Comparison of ENCODE assay signal across 18 cellular contexts in the genomic region with DNA sequence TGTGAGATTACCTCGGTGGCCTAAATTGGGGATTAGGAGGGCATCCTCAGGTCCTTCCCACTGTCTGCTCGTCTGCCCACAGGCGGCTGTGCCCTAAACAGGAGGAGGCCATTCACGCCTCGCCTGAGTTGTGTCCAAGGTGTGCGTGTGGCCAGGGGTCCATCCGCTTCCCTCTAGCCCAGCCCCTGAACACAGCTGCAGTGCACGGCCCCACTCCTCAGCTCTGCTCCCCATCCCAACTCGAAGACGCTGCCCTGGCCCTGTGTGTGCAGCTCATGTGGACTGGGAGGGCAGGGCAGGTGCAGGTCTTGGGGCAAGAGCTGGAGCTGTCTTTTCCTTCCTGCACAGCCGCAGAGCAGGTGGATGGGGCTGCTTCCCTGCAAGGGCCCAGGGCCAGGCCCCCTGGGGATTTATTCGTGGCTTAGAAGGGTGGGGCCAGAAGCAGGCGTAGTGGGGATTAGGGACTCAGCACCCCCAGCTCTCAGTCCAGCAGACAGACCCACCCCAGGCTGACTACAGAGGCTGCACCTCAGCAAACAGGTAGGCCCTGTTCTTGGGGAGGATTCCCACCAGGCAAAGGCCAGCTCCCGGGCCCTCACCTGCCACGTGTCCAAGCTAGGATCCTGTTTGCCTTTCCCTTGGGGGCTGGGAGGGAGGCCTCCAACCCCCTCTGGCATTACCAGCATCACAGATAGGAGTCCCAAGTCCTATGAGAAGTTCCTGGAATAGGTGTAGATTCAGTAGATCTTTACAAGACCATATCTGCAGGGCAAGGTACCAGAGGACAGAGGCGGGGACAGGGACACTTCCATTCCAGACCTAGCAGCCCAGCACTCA. TPM values are rescaled to one million over a fixed set of nuclear protein-coding genes. Genes with fewer than 3 reads are reported as not detected.
DNase-seq lines count a peak whose midpoint lies in the region; ATAC-seq, FAIRE-seq and TF ChIP-seq lines count a peak whose summit lies in the region.
"Had no signal": no experiment of that assay in that cellular context is flagged by ENCODE, and none has a peak within 500 bp of the region (broad histone marks: within the 10 kb centered on the region; RNA-seq: fewer than 3 reads in every experiment).

No MANE protein-coding gene starts in this region.

- no TSS peak for BruUV-seq in K562 (replicated peaks; lab: Mats Ljungman, UMichigan)

- H3K9ac ChIP-seq in K562 (ENCODE audit: insufficient read depth in 1 of 2, low read depth in 2 of 2, low read length in 2 of 2) = peak overlapping the region; percentile 37 to 86

- peaks cover 68% of the 10 kb centered on the region for H4K20me1 ChIP-seq in K562 (replicated peaks; ENCODE audit: control insufficient read depth, insufficient read depth, low read length)

- TF ChIP-seq CTCF in K562 (IDR thresholded peaks at IDR 0.05 in 2 of 3, conservative IDR thresholded peaks at IDR 0.05 in 1 of 3; ENCODE audit: insufficient read depth in 2 of 3, low read depth in 1 of 3, low read length in 3 of 3) = no peak

- no peaks in the 10 kb centered on the region for H3K27me3 ChIP-seq in K562 (ENCODE audit: control insufficient read depth in 2 of 2, insufficient read depth in 2 of 2, low read length in 2 of 2)
- H3K27me3 ChIP-seq: neutrophil, spleen, thyroid gland had no signal

- POLR2A ChIA-PET in K562 (lab: Yijun Ruan, JAX) = interaction anchor here (0.6 to 6.0 kb wide), 11 partner anchors 7 to 315 kb away, joined by 3 to 47 read pairs (median 3); partner anchors contain the start of gene IBA57

- H3K27ac ChIP-seq in K562 (ENCODE audit: extremely low read depth, low read depth, low read length) = peak overlapping the region; percentile 58; the same call in 1 of the 3 replicates
- H3K27ac ChIP-seq: neutrophil, thyroid gland had no signal

- no peak for DNase-seq in activated CD4-positive, alpha-beta T cell treated with anti-CD3 and anti-CD28 coated beads, Interleukin-2, amount 10 ng/mL, durations not matched to agents 24 days and 14 days
- no peak for DNase-seq in activated CD4-positive, alpha-beta T cell treated with anti-CD3 and anti-CD28 coated beads for 1 hour
- peak; percentile 10 for DNase-seq in HuH-7 (ENCODE audit: low spot score)
- peak; percentile 56 to 65 (median 62) for DNase-seq in K562 (ENCODE audit: extremely low read depth in 1 of 4, low spot score in 3 of 4)
- DNase-seq in posterior vena cava (ENCODE audit: low spot score) = peak; percentile 68
- DNase-seq in UCSD-AML1 (lab: John Stamatoyannopoulos, UW; ENCODE audit: unreplicated experiment) = no peak
- DNase-seq: activated CD4-positive, alpha-beta T cell treated with anti-CD3 and anti-CD28 coated beads, Interleukin-2, amount 50 U/mL, for 4 hours; activated naive CD4-positive, alpha-beta T cell treated with anti-CD3 and anti-CD28 coated beads for 36 hours; NCI-H1048; PC-3; spleen; thyroid gland had no signal

- H3K4me2 ChIP-seq in K562 (ENCODE audit: insufficient read depth, low read length) = peak overlapping the region; percentile 74

- H3K4me3 ChIP-seq in K562 = no peak overlapping the region
- H3K4me3 ChIP-seq: spleen, thyroid gland had no signal

- TF ChIP-seq RAD21 in K562 (CRISPR knock-in tag; conservative IDR thresholded peaks at IDR 0.05 in 1 of 2, IDR thresholded peaks at IDR 0.05 in 1 of 2) = no peak

- peaks cover 25% of the 10 kb centered on the region for H3K36me3 Mint-ChIP-seq in activated CD4-positive, alpha-beta T cell treated with anti-CD3 and anti-CD28 coated beads, Interleukin-2, amount 10 ng/mL, durations not matched to agents 24 days and 14 days (ENCODE audit: low read depth)

- H3K79me2 ChIP-seq in K562 (ENCODE audit: control insufficient read depth, insufficient read depth, low read length) = peaks cover 90% of the 10 kb centered on the region

- H3K36me3 ChIP-seq in K562 (ENCODE audit: control insufficient read depth, insufficient read depth, low read length) = peaks cover 60% of the 10 kb centered on the region; the same call in 2 of the 3 replicates

- peak overlapping the region; percentile 69 for H3K27ac Mint-ChIP-seq in activated CD4-positive, alpha-beta T cell treated with anti-CD3 and anti-CD28 coated beads, Interleukin-2, amount 10 ng/mL, durations not matched to agents 24 days and 14 days
- H3K27ac Mint-ChIP-seq: activated naive CD4-positive, alpha-beta T cell treated with anti-CD3 and anti-CD28 coated beads for 36 hours had no signal

- intact Hi-C loops in activated CD4-positive, alpha-beta T cell treated with anti-CD3 and anti-CD28 coated beads, Interleukin-2, amount 10 ng/mL, durations not matched to agents 24 days and 14 days (cut with micrococcal nuclease) = loop anchor here (5.0 kb wide), 1 partner anchor 263 kb away; the partner anchor contains the start of gene TRIM11
- intact Hi-C loops in K562 (cut with micrococcal nuclease) (loop anchor here (1.0 kb wide), 1 partner anchor 20 kb away; no protein-coding TSS in a partner anchor), posterior vena cava (cut with DNase I) (no loop called here)

- FAIRE-seq in K562 (lab: Jason Lieb, UNC) = peak; percentile 70
- FAIRE-seq: A204.1, colon had no signal

- H3K4me1 Mint-ChIP-seq in activated CD4-positive, alpha-beta T cell treated with anti-CD3 and anti-CD28 coated beads, Interleukin-2, amount 10 ng/mL, durations not matched to agents 24 days and 14 days = peaks cover 26% of the 10 kb centered on the region

- H3K4me1 ChIP-seq in K562 (replicated peaks in 1 of 2; ENCODE audit: control insufficient read depth in 2 of 2, insufficient read depth in 2 of 2, low read length in 2 of 2) = peaks cover 62 to 93% of the 10 kb centered on the region in 2 experiments

- H3K9me1 ChIP-seq in K562 (ENCODE audit: control insufficient read depth, insufficient read depth, low read length) = peaks cover 24% of the 10 kb centered on the region

- in situ Hi-C loops in K562 (cut with MboI) = no loop called here

- no peak for TF ChIP-seq EP300 in K562 (IDR thresholded peaks at IDR 0.05; ENCODE audit: low read length)

- H3K9me3 ChIP-seq in K562 (replicated peaks; ENCODE audit: control insufficient read depth, insufficient read depth, low read depth, low read length) = no peaks in the 10 kb centered on the region
- H3K9me3 ChIP-seq: neutrophil, spleen, thyroid gland had no signal

- no peak overlapping the region for H3K4me3 Mint-ChIP-seq in activated CD4-positive, alpha-beta T cell treated with anti-CD3 and anti-CD28 coated beads, Interleukin-2, amount 10 ng/mL, durations not matched to agents 24 days and 14 days

- no peak overlapping the region for H2AFZ ChIP-seq in K562 (ENCODE audit: low read depth, low read length)

- WGBS in K562 (ENCODE audit: insufficient coverage, low coverage, missing lambda C conversion rate) = 55% methylated on average over 16 of the region's 16 CpGs

- TF ChIP-seq POLR2A in K562 (conservative IDR thresholded peaks at IDR 0.05) = no peak

- no peaks in the 10 kb centered on the region for H3K9me3 Mint-ChIP-seq in activated CD4-positive, alpha-beta T cell treated with anti-CD3 and anti-CD28 coated beads, Interleukin-2, amount 10 ng/mL, durations not matched to agents 24 days and 14 days
- H3K9me3 Mint-ChIP-seq: activated naive CD4-positive, alpha-beta T cell treated with anti-CD3 and anti-CD28 coated beads for 36 hours; T-cell had no signal

- H3K27me3 Mint-ChIP-seq in activated CD4-positive, alpha-beta T cell treated with anti-CD3 and anti-CD28 coated beads, Interleukin-2, amount 10 ng/mL, durations not matched to agents 24 days and 14 days = peaks cover 6% of the 10 kb centered on the region
- H3K27me3 Mint-ChIP-seq: T-cell had no signal

- CTCF ChIA-PET in K562 (lab: Yijun Ruan, JAX; ENCODE audit: low intra/inter-chr PET ratio) = no interaction called here

- ATAC-seq in K562 (no peak), HG03520 (IDR thresholded peaks at IDR 0.05; ENCODE audit: unreplicated experiment) (no peak), HG03460 (IDR thresholded peaks at IDR 0.05; ENCODE audit: unreplicated experiment) (no peak)
- ATAC-seq: PC-3, T-cell had no signal

RNA-seq across cellular contexts. Expression of gene GUK1, which starts 4.4 kb away (rescaled TPM):
- 211 and 222 TPM in 2 replicates for total RNA-seq in activated CD4-positive, alpha-beta T cell treated with anti-CD3 and anti-CD28 coated beads, Interleukin-2, amount 10 ng/mL, durations not matched to agents 24 days and 14 days
- 206 and 587 TPM in 2 replicates for total RNA-seq in K562 (2011; cell fraction: chromatin; rRNA removed; ENCODE audit: low replicate concordance)
- 479 and 565 TPM in 2 replicates for total RNA-seq in K562 (2011; cell fraction: nucleolus; rRNA removed)
- total RNA-seq in K562 (2011; cell fraction: nucleoplasm; rRNA removed) = 351 and 369 TPM in 2 replicates
- total RNA-seq in K562 (2014; rRNA removed) (331 and 360 TPM in 2 replicates), K562 (2014; rRNA removed; fragmentation: Illumina TruSeq; extraction: Trizol) (31.6 and 42.7 TPM in 2 replicates), K562 (2015; rRNA removed; fragmentation: Illumina TruSeq; extraction: Trizol) (129 and 132 TPM in 2 replicates), K562 (2021) (228 and 233 TPM in 2 replicates), posterior vena cava (100 to 1,000 TPM; 220 to 234 TPM)
- polyA plus RNA-seq in K562 (2011; rRNA removed) (192 and 244 TPM in 2 replicates), K562 (2014; fragmentation: Illumina TruSeq; extraction: Trizol) (44.3 and 143 TPM in 2 replicates), K562 (2014; fragmentation: Nextera tagmentation; extraction: Ambion mirVana) (10 to 100 TPM in 1 of 2 experiments, 1 to 10 TPM in 1; 7.0 to 18.1 TPM), K562 (2014; rRNA removed) (285 and 338 TPM in 2 replicates)
- 357 and 647 TPM in 2 replicates for polyA plus RNA-seq in K562 (2011; cell fraction: cytosol; rRNA removed)
- polyA plus RNA-seq in K562 (2011; cell fraction: nucleus; rRNA removed) = 690 and 902 TPM in 2 replicates
- polyA plus RNA-seq in K562 (2012) = 198 and 243 TPM in 2 replicates
- 38.4 and 72.5 TPM in 2 replicates for polyA minus RNA-seq in K562 (2011; rRNA and poly(A)+ RNA removed)
- 79.7 and 95.8 TPM in 2 replicates for polyA minus RNA-seq in K562 (2011; cell fraction: cytosol; rRNA and poly(A)+ RNA removed)
- 159 and 171 TPM in 2 replicates for polyA minus RNA-seq in K562 (2011; cell fraction: nucleus; rRNA and poly(A)+ RNA removed)

RNA-seq across cellular contexts. Expression of gene GJC2, which starts 5.3 kb away (rescaled TPM):
- total RNA-seq in activated CD4-positive, alpha-beta T cell treated with anti-CD3 and anti-CD28 coated beads, Interleukin-2, amount 10 ng/mL, durations not matched to agents 24 days and 14 days = 0.69 and 0.96 TPM in 2 replicates
- total RNA-seq in K562 (2011; cell fraction: chromatin; rRNA removed; ENCODE audit: low replicate concordance) = 0.53 and 1.4 TPM in 2 replicates
- 1.2 and 2.2 TPM in 2 replicates for total RNA-seq in K562 (2011; cell fraction: nucleolus; rRNA removed)
- total RNA-seq in K562 (2011; cell fraction: nucleoplasm; rRNA removed) = 0.59 and 0.69 TPM in 2 replicates
- 0.32 and 0.86 TPM in 2 replicates for total RNA-seq in K562 (2014; rRNA removed)
- 0.11 and 0.16 TPM in 2 replicates for total RNA-seq in K562 (2014; rRNA removed; fragmentation: Illumina TruSeq; extraction: Trizol)
- total RNA-seq in K562 (2015; rRNA removed; fragmentation: Illumina TruSeq; extraction: Trizol) = 0.11 and 0.22 TPM in 2 replicates
- total RNA-seq in K562 (2021) = 0.62 and 0.69 TPM in 2 replicates
- polyA plus RNA-seq in K562 (2011; rRNA removed) = 0.08 and 0.20 TPM in 2 replicates
- 0.10 and 0.61 TPM in 2 replicates for polyA plus RNA-seq in K562 (2011; cell fraction: cytosol; rRNA removed)
- polyA plus RNA-seq in K562 (2011; cell fraction: nucleus; rRNA removed) = 0.29 and 1.1 TPM in 2 replicates
- polyA plus RNA-seq in K562 (2012) = 0.39 and 0.47 TPM in 2 replicates
- polyA plus RNA-seq in K562 (2014; fragmentation: Illumina TruSeq; extraction: Trizol) = 0.06 and 0.12 TPM in 2 replicates
- polyA plus RNA-seq in K562 (2014; fragmentation: Nextera tagmentation; extraction: Ambion mirVana) = not detected
- polyA plus RNA-seq in K562 (2014; rRNA removed) = 0.03 and 0.36 TPM in 2 replicates
- 0.09 and 0.18 TPM in 2 replicates for polyA minus RNA-seq in K562 (2011; rRNA and poly(A)+ RNA removed)
- 0.57 TPM in 1 of 2 replicates, not detected in the other for polyA minus RNA-seq in K562 (2011; cell fraction: cytosol; rRNA and poly(A)+ RNA removed)
- 0.40 and 0.44 TPM in 2 replicates for polyA minus RNA-seq in K562 (2011; cell fraction: nucleus; rRNA and poly(A)+ RNA removed)
- total RNA-seq in posterior vena cava = 1 to 10 TPM; 6.9 to 8.2 TPM

RNA-seq across cellular contexts. Expression of gene IBA57, which starts 21.2 kb away (rescaled TPM):
- 10.8 and 11.4 TPM in 2 replicates for total RNA-seq in activated CD4-positive, alpha-beta T cell treated with anti-CD3 and anti-CD28 coated beads, Interleukin-2, amount 10 ng/mL, durations not matched to agents 24 days and 14 days
- total RNA-seq in K562 (2011; cell fraction: chromatin; rRNA removed; ENCODE audit: low replicate concordance) = 6.2 and 10.7 TPM in 2 replicates
- total RNA-seq in K562 (2011; cell fraction: nucleolus; rRNA removed) = 8.3 and 8.9 TPM in 2 replicates
- 6.8 and 8.3 TPM in 2 replicates for total RNA-seq in K562 (2011; cell fraction: nucleoplasm; rRNA removed)
- total RNA-seq in K562 (2014; rRNA removed) (9.0 and 16.8 TPM in 2 replicates), K562 (2014; rRNA removed; fragmentation: Illumina TruSeq; extraction: Trizol) (1.8 and 1.9 TPM in 2 replicates), K562 (2015; rRNA removed; fragmentation: Illumina TruSeq; extraction: Trizol) (2.9 and 4.1 TPM in 2 replicates), K562 (2021) (14.1 and 15.5 TPM in 2 replicates), posterior vena cava (1 to 10 TPM; 7.4 to 7.8 TPM)
- polyA plus RNA-seq in K562 (2011; rRNA removed) (2.7 and 5.6 TPM in 2 replicates), K562 (2014; fragmentation: Illumina TruSeq; extraction: Trizol) (1.9 and 5.9 TPM in 2 replicates), K562 (2014; fragmentation: Nextera tagmentation; extraction: Ambion mirVana) (1 to 10 TPM in 1 of 2 experiments, under 1 TPM in 1; 0.77 to 1.0 TPM), K562 (2014; rRNA removed) (6.9 and 9.0 TPM in 2 replicates)
- 4.2 and 11.4 TPM in 2 replicates for polyA plus RNA-seq in K562 (2011; cell fraction: cytosol; rRNA removed)
- 4.0 and 5.9 TPM in 2 replicates for polyA plus RNA-seq in K562 (2011; cell fraction: nucleus; rRNA removed)
- polyA plus RNA-seq in K562 (2012) = 4.8 and 6.7 TPM in 2 replicates
- polyA minus RNA-seq in K562 (2011; rRNA and poly(A)+ RNA removed) = 1.9 and 2.1 TPM in 2 replicates
- polyA minus RNA-seq in K562 (2011; cell fraction: cytosol; rRNA and poly(A)+ RNA removed) = 7.1 and 8.0 TPM in 2 replicates
- 3.4 and 3.7 TPM in 2 replicates for polyA minus RNA-seq in K562 (2011; cell fraction: nucleus; rRNA and poly(A)+ RNA removed)

RNA-seq across cellular contexts. Expression of gene MRPL55, which starts 35.3 kb away (rescaled TPM):
- total RNA-seq in activated CD4-positive, alpha-beta T cell treated with anti-CD3 and anti-CD28 coated beads, Interleukin-2, amount 10 ng/mL, durations not matched to agents 24 days and 14 days = 55.2 and 62.2 TPM in 2 replicates
- total RNA-seq in K562 (2011; cell fraction: chromatin; rRNA removed; ENCODE audit: low replicate concordance) = 49.1 and 124 TPM in 2 replicates
- total RNA-seq in K562 (2011; cell fraction: nucleolus; rRNA removed) = 125 and 127 TPM in 2 replicates
- total RNA-seq in K562 (2011; cell fraction: nucleoplasm; rRNA removed) = 91.0 and 99.2 TPM in 2 replicates
- total RNA-seq in K562 (2014; rRNA removed) = 228 and 230 TPM in 2 replicates
- total RNA-seq in K562 (2014; rRNA removed; fragmentation: Illumina TruSeq; extraction: Trizol) = 26.7 and 47.2 TPM in 2 replicates
- total RNA-seq in K562 (2015; rRNA removed; fragmentation: Illumina TruSeq; extraction: Trizol) = 83.8 and 90.1 TPM in 2 replicates
- 112 and 120 TPM in 2 replicates for total RNA-seq in K562 (2021)
- 65.9 and 115 TPM in 2 replicates for polyA plus RNA-seq in K562 (2011; rRNA removed)
- polyA plus RNA-seq in K562 (2011; cell fraction: cytosol; rRNA removed) = 142 and 334 TPM in 2 replicates
- 277 and 406 TPM in 2 replicates for polyA plus RNA-seq in K562 (2011; cell fraction: nucleus; rRNA removed)
- 90.3 and 111 TPM in 2 replicates for polyA plus RNA-seq in K562 (2012)
- polyA plus RNA-seq in K562 (2014; fragmentation: Illumina TruSeq; extraction: Trizol) = 81.0 and 93.0 TPM in 2 replicates
- 10 to 100 TPM; 34.9 to 77.0 TPM for polyA plus RNA-seq in K562 (2014; fragmentation: Nextera tagmentation; extraction: Ambion mirVana)
- polyA plus RNA-seq in K562 (2014; rRNA removed) = 154 and 166 TPM in 2 replicates
- polyA minus RNA-seq in K562 (2011; rRNA and poly(A)+ RNA removed) = 25.6 and 46.0 TPM in 2 replicates
- 61.9 and 66.6 TPM in 2 replicates for polyA minus RNA-seq in K562 (2011; cell fraction: cytosol; rRNA and poly(A)+ RNA removed)
- 48.2 and 76.1 TPM in 2 replicates for polyA minus RNA-seq in K562 (2011; cell fraction: nucleus; rRNA and poly(A)+ RNA removed)
- 10 to 100 TPM; 30.0 to 30.9 TPM for total RNA-seq in posterior vena cava

RNA-seq across cellular contexts. Expression of gene C1orf35, which starts 41.3 kb away (rescaled TPM):
- 27.5 and 33.0 TPM in 2 replicates for total RNA-seq in activated CD4-positive, alpha-beta T cell treated with anti-CD3 and anti-CD28 coated beads, Interleukin-2, amount 10 ng/mL, durations not matched to agents 24 days and 14 days
- 16.4 and 31.0 TPM in 2 replicates for total RNA-seq in K562 (2011; cell fraction: chromatin; rRNA removed; ENCODE audit: low replicate concordance)
- total RNA-seq in K562 (2011; cell fraction: nucleolus; rRNA removed) = 27.0 and 28.6 TPM in 2 replicates
- 20.4 and 20.5 TPM in 2 replicates for total RNA-seq in K562 (2011; cell fraction: nucleoplasm; rRNA removed)
- 42.2 and 50.8 TPM in 2 replicates for total RNA-seq in K562 (2014; rRNA removed)
- total RNA-seq in K562 (2014; rRNA removed; fragmentation: Illumina TruSeq; extraction: Trizol) = 4.9 and 8.3 TPM in 2 replicates
- 18.9 and 23.2 TPM in 2 replicates for total RNA-seq in K562 (2015; rRNA removed; fragmentation: Illumina TruSeq; extraction: Trizol)
- 38.2 and 41.8 TPM in 2 replicates for total RNA-seq in K562 (2021)
- polyA plus RNA-seq in K562 (2011; rRNA removed) = 10.8 and 15.6 TPM in 2 replicates
- 12.7 and 22.3 TPM in 2 replicates for polyA plus RNA-seq in K562 (2011; cell fraction: cytosol; rRNA removed)
- polyA plus RNA-seq in K562 (2011; cell fraction: nucleus; rRNA removed) = 44.7 and 65.7 TPM in 2 replicates
- 28.9 and 30.6 TPM in 2 replicates for polyA plus RNA-seq in K562 (2012)
- 12.5 and 20.9 TPM in 2 replicates for polyA plus RNA-seq in K562 (2014; fragmentation: Illumina TruSeq; extraction: Trizol)
- 1 to 10 TPM; 3.2 to 3.8 TPM for polyA plus RNA-seq in K562 (2014; fragmentation: Nextera tagmentation; extraction: Ambion mirVana)
- polyA plus RNA-seq in K562 (2014; rRNA removed) = 34.3 and 48.7 TPM in 2 replicates
- 1.9 and 2.0 TPM in 2 replicates for polyA minus RNA-seq in K562 (2011; rRNA and poly(A)+ RNA removed)
- polyA minus RNA-seq in K562 (2011; cell fraction: cytosol; rRNA and poly(A)+ RNA removed) = 2.3 and 5.9 TPM in 2 replicates
- polyA minus RNA-seq in K562 (2011; cell fraction: nucleus; rRNA and poly(A)+ RNA removed) = 6.9 and 8.2 TPM in 2 replicates
- 1 to 10 TPM; 7.8 to 8.0 TPM for total RNA-seq in posterior vena cava

Comparison
In these comparisons a context has a peak if more than half of its experiments do, and no peak if none do; other contexts are left out.
1. DNase-seq: peak in HuH-7 (single experiment), K562 (4 of 4) and posterior vena cava (single experiment); none in activated CD4-positive, alpha-beta T cell treated with anti-CD3 and anti-CD28 coated beads, Interleukin-2, amount 10 ng/mL, durations not matched to agents 24 days and 14 days (single experiment), activated CD4-positive, alpha-beta T cell treated with anti-CD3 and anti-CD28 coated beads for 1 hour (single experiment) and UCSD-AML1 (single experiment).
2. intact Hi-C loops: an anchor here in activated CD4-positive, alpha-beta T cell treated with anti-CD3 and anti-CD28 coated beads, Interleukin-2, amount 10 ng/mL, durations not matched to agents 24 days and 14 days (5.0 kb wide) and K562 (1.0 kb wide); none called in posterior vena cava.